In genomic region chr1:42176902-42177519, GRCh38 we compare ENCODE assay signal across 8 cellular contexts. TPM values are rescaled to one million over a fixed set of nuclear protein-coding genes. Genes with fewer than 3 reads are reported as not detected.
A peak's percentile ranks its signal among the peaks of the same experiment; 100 is the strongest.
DNase-seq lines count a peak whose midpoint lies in the region; ATAC-seq and TF ChIP-seq lines count a peak whose summit lies in the region.

No MANE protein-coding gene starts in this region.

- H3K4me1 ChIP-seq in upper lobe of left lung: peaks cover 28 to 54% (median 38%) of the 10 kb centered on the region in 4 donors

- H3K36me3 ChIP-seq in kidney epithelial cell (ENCODE audit: control insufficient read depth, insufficient read depth, low read length): no peaks in the 10 kb centered on the region
- peaks cover 0 to 7% (median 1%) of the 10 kb centered on the region in 4 donors for H3K36me3 ChIP-seq in upper lobe of left lung

- no peak for TF ChIP-seq EP300 in upper lobe of left lung (IDR thresholded peaks at IDR 0.05)

- DNase-seq in Ammon's horn (ENCODE audit: low spot score): peak; percentile 63
- DNase-seq in GM10266 (ENCODE audit: extremely low spot score): peak; percentile 72
- DNase-seq in NCI-H2196 treated with DMSO at 0.1 percent for 48 hours (lab: John Stamatoyannopoulos, UW; ENCODE audit: unreplicated experiment): peak; percentile 50
- peak; percentile 53 for DNase-seq in astrocyte of the spinal cord (ENCODE audit: low read depth, low spot score)
- peak; percentile 14 for DNase-seq in kidney epithelial cell (ENCODE audit: low read depth)
- DNase-seq in upper lobe of left lung: no peak
- DNase-seq in mesenteric fat pad (ENCODE audit: low spot score): no peak

- TF ChIP-seq CTCF in GM10266 (IDR thresholded peaks at IDR 0.05; ENCODE audit: control insufficient read depth, insufficient read depth, low read depth, missing control alignments) (peak; percentile 71), astrocyte of the spinal cord (IDR thresholded peaks at IDR 0.05; ENCODE audit: low read depth, low read length) (peak; percentile 85), kidney epithelial cell (IDR thresholded peaks at IDR 0.05; ENCODE audit: insufficient read depth, low read length, poor library complexity, severe bottlenecking) (peak; percentile 84), upper lobe of left lung (IDR thresholded peaks at IDR 0.05) (peak; percentile 43 to 56 (median 52))

- no peak for TF ChIP-seq POLR2A in upper lobe of left lung (IDR thresholded peaks at IDR 0.05)

- peak overlapping the region in 1 of 4 donors; percentile 9 for H3K27ac ChIP-seq in upper lobe of left lung

- H3K4me3 ChIP-seq in astrocyte of the spinal cord (ENCODE audit: low read depth, low read length) (no peak overlapping the region), kidney epithelial cell (ENCODE audit: low read depth, low read length) (no peak overlapping the region), upper lobe of left lung (no peak overlapping the region)

- in situ Hi-C loops in astrocyte of the spinal cord (cut with HindIII; ENCODE audit: low sequenced_read_pairs): no loop called here

- H3K27me3 ChIP-seq in kidney epithelial cell (ENCODE audit: control insufficient read depth, insufficient read depth, low read length): no peaks in the 10 kb centered on the region
- no peaks in the 10 kb centered on the region for H3K27me3 ChIP-seq in upper lobe of left lung

- 67 to 79% methylated on average over 4 of the region's 4 CpGs for WGBS in upper lobe of left lung, 2 donors

- H3K9me3 ChIP-seq in upper lobe of left lung: no peaks in the 10 kb centered on the region

- ATAC-seq in upper lobe of left lung (ENCODE audit: low FRiP score in 2 of 2) (peak in 1 of 2 donors; percentile 34), HG02884 (IDR thresholded peaks at IDR 0.05; ENCODE audit: unreplicated experiment) (no peak)

RNA-seq across cellular contexts. Expression of gene GUCA2A, which starts 12.5 kb away (rescaled TPM):
- total RNA-seq in kidney epithelial cell: not detected in 2 replicates
- total RNA-seq in upper lobe of left lung: under 1 TPM in 1 of 6 donors, not detected in 5; 0.47 TPM
- total RNA-seq in mesenteric fat pad: not detected

RNA-seq across cellular contexts. Expression of gene GUCA2B, which starts 23.8 kb away (rescaled TPM):
- total RNA-seq in kidney epithelial cell (not detected in 2 replicates), upper lobe of left lung (not detected), mesenteric fat pad (not detected)

Comparison
In these comparisons a context has a peak if more than half of its experiments do, and no peak if none do; other contexts are left out.
1. DNase-seq: peak in Ammon's horn (single experiment), GM10266 (single experiment), NCI-H2196 treated with DMSO at 0.1 percent for 48 hours (single experiment), astrocyte of the spinal cord (single experiment) and kidney epithelial cell (single experiment); none in upper lobe of left lung (0 of 2) and mesenteric fat pad (single experiment).
2. Peak in every context shown above with its lines, with median percentiles within 50 percentile points of each other: CTCF ChIP-seq.